11 cellular contexts compared by ENCODE assay signal in genomic region chr9:650362-650761, GRCh38.
DNase-seq lines count a peak whose midpoint lies in the region; ATAC-seq, FAIRE-seq and TF ChIP-seq lines count a peak whose summit lies in the region.
"Had no signal": no experiment of that assay in that cellular context is flagged by ENCODE, and none has a peak within 500 bp of the region (broad histone marks: within the 10 kb centered on the region; RNA-seq: fewer than 3 reads in every experiment).

No MANE protein-coding gene starts in this region.

- no peaks in the 10 kb centered on the region for H3K36me3 ChIP-seq in gastrocnemius medialis
- H3K36me3 ChIP-seq: neutrophil had no signal

- FAIRE-seq in D721Med (lab: Jason Lieb, UNC): no peak

- H3K9me3 Mint-ChIP-seq in activated T-helper 2 cell treated with anti-CD3 and anti-CD28 coated beads, Interferon-gamma antibody, Interleukin-2, Interleukin-4, amounts not matched to agents 10 μg/mL and 5 μg/mL and 100 μg/mL, durations not matched to agents 14 hours and 24 hours and 36 hours: no peaks in the 10 kb centered on the region
- H3K9me3 Mint-ChIP-seq: activated naive CD4-positive, alpha-beta T cell treated with anti-CD3 and anti-CD28 coated beads, Interleukin-2, amount 50 U/mL, for 72 hours had no signal

- H3K4me1 ChIP-seq in gastrocnemius medialis: peaks cover 37 to 51% of the 10 kb centered on the region in 2 donors

- DNase-seq in AML-193 (lab: John Stamatoyannopoulos, UW) (peak; percentile 48 to 67), HL-60 (ENCODE audit: low read depth in 1 of 2, low spot score in 1 of 2) (peak; percentile 25 to 38), left kidney (ENCODE audit: low read depth, low spot score) (peak; percentile 58), gastrocnemius medialis (no peak), DMS79 (lab: John Stamatoyannopoulos, UW) (no peak), D721Med (ENCODE audit: insufficient read length, low spot score) (no peak), NCI-H187 (lab: John Stamatoyannopoulos, UW) (no peak)
- DNase-seq in activated T-helper 2 cell treated with anti-CD3 and anti-CD28 coated beads, Interferon-gamma antibody, Interleukin-2, Interleukin-4, amounts not matched to agents 10 μg/mL and 5 μg/mL and 100 μg/mL, durations not matched to agents 14 hours and 24 hours and 36 hours (ENCODE audit: low spot score): no peak
- DNase-seq: NCI-H526 treated with DMSO at 0.1 percent for 48 hours had no signal

- H3K4me1 Mint-ChIP-seq in activated T-helper 2 cell treated with anti-CD3 and anti-CD28 coated beads, Interferon-gamma antibody, Interleukin-2, Interleukin-4, amounts not matched to agents 10 μg/mL and 5 μg/mL and 100 μg/mL, durations not matched to agents 14 hours and 24 hours and 36 hours (ENCODE audit: low read depth): peaks cover 15% of the 10 kb centered on the region

- H3K4me3 ChIP-seq in HL-60 (replicated peaks; ENCODE audit: insufficient read depth, low read length) (no peak overlapping the region), gastrocnemius medialis (no peak overlapping the region)

- H3K9me3 ChIP-seq in gastrocnemius medialis: no peaks in the 10 kb centered on the region
- H3K9me3 ChIP-seq: neutrophil had no signal

- ATAC-seq in gastrocnemius medialis: no peak

- in situ Hi-C loops in gastrocnemius medialis (cut with MboI; ENCODE audit: low sequenced_read_pairs in 4 of 4): no loop called here

- no peak for TF ChIP-seq CTCF in HL-60 (IDR thresholded peaks at IDR 0.05; ENCODE audit: insufficient read depth, low read length)
- TF ChIP-seq CTCF in gastrocnemius medialis (IDR thresholded peaks at IDR 0.05 in 4 of 5, conservative IDR thresholded peaks at IDR 0.05 in 1 of 5): no peak
- TF ChIP-seq CTCF in D721Med (IDR thresholded peaks at IDR 0.05; ENCODE audit: insufficient read depth, missing control alignments): no peak

- H3K27me3 ChIP-seq in HL-60 (ENCODE audit: insufficient read depth, poor library complexity, severe bottlenecking): no peaks in the 10 kb centered on the region
- H3K27me3 ChIP-seq in gastrocnemius medialis: no peaks in the 10 kb centered on the region
- H3K27me3 ChIP-seq: neutrophil had no signal

- H3K27ac Mint-ChIP-seq in activated T-helper 2 cell treated with anti-CD3 and anti-CD28 coated beads, Interferon-gamma antibody, Interleukin-2, Interleukin-4, amounts not matched to agents 10 μg/mL and 5 μg/mL and 100 μg/mL, durations not matched to agents 14 hours and 24 hours and 36 hours: peak overlapping the region; percentile 47

- no peaks in the 10 kb centered on the region for H3K36me3 Mint-ChIP-seq in activated T-helper 2 cell treated with anti-CD3 and anti-CD28 coated beads, Interferon-gamma antibody, Interleukin-2, Interleukin-4, amounts not matched to agents 10 μg/mL and 5 μg/mL and 100 μg/mL, durations not matched to agents 14 hours and 24 hours and 36 hours (ENCODE audit: low read depth)
- H3K36me3 Mint-ChIP-seq: activated naive CD4-positive, alpha-beta T cell treated with anti-CD3 and anti-CD28 coated beads, Interleukin-2, amount 50 U/mL, for 72 hours had no signal

- H3K27ac ChIP-seq in HL-60 (replicated peaks) (peak overlapping the region; percentile 24), gastrocnemius medialis (peak overlapping the region in 1 of 4 donors; percentile 21)
- H3K27ac ChIP-seq: neutrophil had no signal

- intact Hi-C loops in activated T-helper 2 cell treated with anti-CD3 and anti-CD28 coated beads, Interferon-gamma antibody, Interleukin-2, Interleukin-4, amounts not matched to agents 10 μg/mL and 5 μg/mL and 100 μg/mL, durations not matched to agents 14 hours and 24 hours and 36 hours (cut with micrococcal nuclease): no loop called here
- intact Hi-C loops in gastrocnemius medialis (cut with DNase I; ENCODE audit: low total_unique reads): no loop called here

- H3K27me3 Mint-ChIP-seq in activated T-helper 2 cell treated with anti-CD3 and anti-CD28 coated beads, Interferon-gamma antibody, Interleukin-2, Interleukin-4, amounts not matched to agents 10 μg/mL and 5 μg/mL and 100 μg/mL, durations not matched to agents 14 hours and 24 hours and 36 hours (ENCODE audit: low read depth): no peaks in the 10 kb centered on the region

- peak overlapping the region; percentile 44 for H3K4me3 Mint-ChIP-seq in activated T-helper 2 cell treated with anti-CD3 and anti-CD28 coated beads, Interferon-gamma antibody, Interleukin-2, Interleukin-4, amounts not matched to agents 10 μg/mL and 5 μg/mL and 100 μg/mL, durations not matched to agents 14 hours and 24 hours and 36 hours (ENCODE audit: low read depth)

- TF ChIP-seq POLR2A in gastrocnemius medialis (IDR thresholded peaks at IDR 0.05): no peak

Comparison
In these comparisons a context has a peak if more than half of its experiments do, and no peak if none do; other contexts are left out.
1. DNase-seq: peak in AML-193 (2 of 2), HL-60 (2 of 2) and left kidney (single experiment); none in activated T-helper 2 cell treated with anti-CD3 and anti-CD28 coated beads, Interferon-gamma antibody, Interleukin-2, Interleukin-4, amounts not matched to agents 10 μg/mL and 5 μg/mL and 100 μg/mL, durations not matched to agents 14 hours and 24 hours and 36 hours (single experiment), gastrocnemius medialis (0 of 2), DMS79 (single experiment), D721Med (single experiment) and NCI-H187 (0 of 2).